17 cellular contexts compared by ENCODE assay signal in genomic region chr1:49251385-49251784, GRCh38.
A peak's percentile ranks its signal among the peaks of the same experiment; 100 is the strongest.
DNase-seq lines count a peak whose midpoint lies in the region; ATAC-seq and TF ChIP-seq lines count a peak whose summit lies in the region.
"Had no signal": no experiment of that assay in that cellular context is flagged by ENCODE, and none has a peak within 500 bp of the region (broad histone marks: within the 10 kb centered on the region; RNA-seq: fewer than 3 reads in every experiment).

No MANE protein-coding gene starts in this region.

- no peaks in the 10 kb centered on the region for H3F3A ChIP-seq in GM23338 (replicated peaks; ENCODE audit: low read depth)

- no peaks in the 10 kb centered on the region for H4K20me1 ChIP-seq in GM23338 (replicated peaks; ENCODE audit: insufficient read depth)

- H3K4me1 ChIP-seq in A673 (ENCODE audit: insufficient read depth, low read length, poor library complexity, severe bottlenecking) (no peaks in the 10 kb centered on the region), GM23338 (ENCODE audit: insufficient read depth) (peaks cover 1% of the 10 kb centered on the region), prostate gland (replicated peaks) (no peaks in the 10 kb centered on the region)
- H3K4me1 ChIP-seq: Caco-2 had no signal

- no peak overlapping the region for H3K27ac Mint-ChIP-seq in GM23338
- H3K27ac Mint-ChIP-seq: CD4-positive, alpha-beta T cell; IgD-negative memory B cell had no signal

- H3K4me1 Mint-ChIP-seq in GM23338: no peaks in the 10 kb centered on the region
- H3K4me1 Mint-ChIP-seq: IgD-negative memory B cell had no signal

- H3K36me3 ChIP-seq in A673 (ENCODE audit: insufficient read depth, low read length, poor library complexity, severe bottlenecking) (no peaks in the 10 kb centered on the region), GM23338 (ENCODE audit: insufficient read depth) (no peaks in the 10 kb centered on the region), WERI-Rb-1 (no peaks in the 10 kb centered on the region), prostate gland (no peaks in the 10 kb centered on the region)

- peaks cover 35% of the 10 kb centered on the region for H3K36me3 Mint-ChIP-seq in GM23338 (ENCODE audit: low read depth)
- H3K36me3 Mint-ChIP-seq: IgD-negative memory B cell had no signal

- peaks cover 2% of the 10 kb centered on the region for H3K27me3 Mint-ChIP-seq in GM23338 (ENCODE audit: insufficient read depth, low read depth, poor library complexity)
- H3K27me3 Mint-ChIP-seq: CD4-positive, alpha-beta T cell; IgD-negative memory B cell had no signal

- 77% methylated on average over 1 of the region's 1 CpG for WGBS in prostate gland

- no peak for TF ChIP-seq POLR2A in prostate gland (IDR thresholded peaks at IDR 0.05)

- no peaks in the 10 kb centered on the region for H3K9me3 ChIP-seq in A673 (ENCODE audit: low read depth, low read length, poor library complexity, severe bottlenecking)
- no peaks in the 10 kb centered on the region for H3K9me3 ChIP-seq in WERI-Rb-1 (ENCODE audit: severe bottlenecking)
- H3K9me3 ChIP-seq in prostate gland: no peaks in the 10 kb centered on the region

- no peak overlapping the region for H3K4me2 ChIP-seq in GM23338

- intact Hi-C loops in A673 (cut with micrococcal nuclease; ENCODE audit: unreplicated experiment): no loop called here
- intact Hi-C loops in prostate gland (cut with DNase I): no loop called here

- POLR2A ChIA-PET in A673 (lab: Charles Lee; ENCODE audit: low non-redundant PET): no interaction called here

- H2AFZ ChIP-seq in GM23338: no peak overlapping the region

- CTCF ChIA-PET in A673 (lab: Charles Lee): no interaction called here

- H3K4me3 ChIP-seq in A673 (ENCODE audit: low read depth, low read length, poor library complexity, severe bottlenecking): no peak overlapping the region
- H3K4me3 ChIP-seq in GM23338: no peak overlapping the region
- no peak overlapping the region for H3K4me3 ChIP-seq in WERI-Rb-1 (ENCODE audit: low read depth, low read length)
- H3K4me3 ChIP-seq in prostate gland: no peak overlapping the region
- H3K4me3 ChIP-seq: GM12878 had no signal

- no peaks in the 10 kb centered on the region for H3K27me3 ChIP-seq in A673 (replicated peaks; ENCODE audit: insufficient read depth, low read depth, low read length, poor library complexity)
- no peaks in the 10 kb centered on the region for H3K27me3 ChIP-seq in GM23338 (ENCODE audit: insufficient read depth)
- no peaks in the 10 kb centered on the region for H3K27me3 ChIP-seq in WERI-Rb-1 (ENCODE audit: insufficient read depth, low read depth, severe bottlenecking)
- H3K27me3 ChIP-seq in prostate gland (replicated peaks; ENCODE audit: insufficient read depth): no peaks in the 10 kb centered on the region

- peaks cover 92% of the 10 kb centered on the region for H3K9me3 Mint-ChIP-seq in GM23338

- H3K9me2 ChIP-seq in GM23338 (ENCODE audit: insufficient read depth): no peaks in the 10 kb centered on the region; the same call in 1 of the 2 replicates

- no peak overlapping the region for H3K27ac ChIP-seq in A673 (ENCODE audit: low read depth, low read length, poor library complexity, severe bottlenecking)
- no peak overlapping the region for H3K27ac ChIP-seq in GM23338 (ENCODE audit: low read depth)
- no peak overlapping the region for H3K27ac ChIP-seq in WERI-Rb-1
- no peak overlapping the region for H3K27ac ChIP-seq in prostate gland
- H3K27ac ChIP-seq: C4-2B had no signal

- no TSS peak for BruUV-seq in A673 (replicated peaks; lab: Mats Ljungman, UMichigan)

- ATAC-seq in GM23338 (no peak), omental fat pad (ENCODE audit: low FRiP score) (no peak)
- ATAC-seq: GM12878, HepG2 had no signal

- no peak overlapping the region for H3K4me3 Mint-ChIP-seq in GM23338
- H3K4me3 Mint-ChIP-seq: CD4-positive, alpha-beta T cell had no signal

- DNase-seq in A673 (ENCODE audit: low spot score) (no peak), GM23338 (ENCODE audit: low spot score) (peak; percentile 33), WERI-Rb-1 (no peak), islet precursor cell (peak; percentile 45), omental fat pad (ENCODE audit: low spot score) (no peak), prostate gland (ENCODE audit: low spot score) (no peak)
- DNase-seq: ACHN; Caco-2; CD4-positive, alpha-beta T cell; DND-41; EL; HCEC 1CT; KBM-7 had no signal

- H3K79me2 ChIP-seq in GM23338 (replicated peaks; ENCODE audit: insufficient read depth): peaks cover 22% of the 10 kb centered on the region

- TF ChIP-seq CTCF in A673 (conservative IDR thresholded peaks at IDR 0.05; ENCODE audit: low read depth, low read length): peak; percentile 22; the same call in 1 of the 2 replicates
- peak; percentile 17 to 42; a peak in 2 of 4 replicates for TF ChIP-seq CTCF in GM23338 (conservative IDR thresholded peaks at IDR 0.05; ENCODE audit: low read depth in 2 of 2)
- peak; percentile 26 for TF ChIP-seq CTCF in WERI-Rb-1 (IDR thresholded peaks at IDR 0.05; ENCODE audit: low read depth, low read length)
- TF ChIP-seq CTCF in omental fat pad (IDR thresholded peaks at IDR 0.05): no peak
- no peak for TF ChIP-seq CTCF in prostate gland (IDR thresholded peaks at IDR 0.05)

TF ChIP-seq in GM23338, 12 proteins besides CTCF, POLR2A, EP300 and RAD21 (continues in another document):
- TF ChIP-seq, protein P1, sequence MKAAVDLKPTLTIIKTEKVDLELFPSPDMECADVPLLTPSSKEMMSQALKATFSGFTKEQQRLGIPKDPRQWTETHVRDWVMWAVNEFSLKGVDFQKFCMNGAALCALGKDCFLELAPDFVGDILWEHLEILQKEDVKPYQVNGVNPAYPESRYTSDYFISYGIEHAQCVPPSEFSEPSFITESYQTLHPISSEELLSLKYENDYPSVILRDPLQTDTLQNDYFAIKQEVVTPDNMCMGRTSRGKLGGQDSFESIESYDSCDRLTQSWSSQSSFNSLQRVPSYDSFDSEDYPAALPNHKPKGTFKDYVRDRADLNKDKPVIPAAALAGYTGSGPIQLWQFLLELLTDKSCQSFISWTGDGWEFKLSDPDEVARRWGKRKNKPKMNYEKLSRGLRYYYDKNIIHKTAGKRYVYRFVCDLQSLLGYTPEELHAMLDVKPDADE (IDR thresholded peaks at IDR 0.05): no peak
- TF ChIP-seq STAT1 (IDR thresholded peaks at IDR 0.05; ENCODE audit: unreplicated experiment): no peak
- TF ChIP-seq, protein P2, sequence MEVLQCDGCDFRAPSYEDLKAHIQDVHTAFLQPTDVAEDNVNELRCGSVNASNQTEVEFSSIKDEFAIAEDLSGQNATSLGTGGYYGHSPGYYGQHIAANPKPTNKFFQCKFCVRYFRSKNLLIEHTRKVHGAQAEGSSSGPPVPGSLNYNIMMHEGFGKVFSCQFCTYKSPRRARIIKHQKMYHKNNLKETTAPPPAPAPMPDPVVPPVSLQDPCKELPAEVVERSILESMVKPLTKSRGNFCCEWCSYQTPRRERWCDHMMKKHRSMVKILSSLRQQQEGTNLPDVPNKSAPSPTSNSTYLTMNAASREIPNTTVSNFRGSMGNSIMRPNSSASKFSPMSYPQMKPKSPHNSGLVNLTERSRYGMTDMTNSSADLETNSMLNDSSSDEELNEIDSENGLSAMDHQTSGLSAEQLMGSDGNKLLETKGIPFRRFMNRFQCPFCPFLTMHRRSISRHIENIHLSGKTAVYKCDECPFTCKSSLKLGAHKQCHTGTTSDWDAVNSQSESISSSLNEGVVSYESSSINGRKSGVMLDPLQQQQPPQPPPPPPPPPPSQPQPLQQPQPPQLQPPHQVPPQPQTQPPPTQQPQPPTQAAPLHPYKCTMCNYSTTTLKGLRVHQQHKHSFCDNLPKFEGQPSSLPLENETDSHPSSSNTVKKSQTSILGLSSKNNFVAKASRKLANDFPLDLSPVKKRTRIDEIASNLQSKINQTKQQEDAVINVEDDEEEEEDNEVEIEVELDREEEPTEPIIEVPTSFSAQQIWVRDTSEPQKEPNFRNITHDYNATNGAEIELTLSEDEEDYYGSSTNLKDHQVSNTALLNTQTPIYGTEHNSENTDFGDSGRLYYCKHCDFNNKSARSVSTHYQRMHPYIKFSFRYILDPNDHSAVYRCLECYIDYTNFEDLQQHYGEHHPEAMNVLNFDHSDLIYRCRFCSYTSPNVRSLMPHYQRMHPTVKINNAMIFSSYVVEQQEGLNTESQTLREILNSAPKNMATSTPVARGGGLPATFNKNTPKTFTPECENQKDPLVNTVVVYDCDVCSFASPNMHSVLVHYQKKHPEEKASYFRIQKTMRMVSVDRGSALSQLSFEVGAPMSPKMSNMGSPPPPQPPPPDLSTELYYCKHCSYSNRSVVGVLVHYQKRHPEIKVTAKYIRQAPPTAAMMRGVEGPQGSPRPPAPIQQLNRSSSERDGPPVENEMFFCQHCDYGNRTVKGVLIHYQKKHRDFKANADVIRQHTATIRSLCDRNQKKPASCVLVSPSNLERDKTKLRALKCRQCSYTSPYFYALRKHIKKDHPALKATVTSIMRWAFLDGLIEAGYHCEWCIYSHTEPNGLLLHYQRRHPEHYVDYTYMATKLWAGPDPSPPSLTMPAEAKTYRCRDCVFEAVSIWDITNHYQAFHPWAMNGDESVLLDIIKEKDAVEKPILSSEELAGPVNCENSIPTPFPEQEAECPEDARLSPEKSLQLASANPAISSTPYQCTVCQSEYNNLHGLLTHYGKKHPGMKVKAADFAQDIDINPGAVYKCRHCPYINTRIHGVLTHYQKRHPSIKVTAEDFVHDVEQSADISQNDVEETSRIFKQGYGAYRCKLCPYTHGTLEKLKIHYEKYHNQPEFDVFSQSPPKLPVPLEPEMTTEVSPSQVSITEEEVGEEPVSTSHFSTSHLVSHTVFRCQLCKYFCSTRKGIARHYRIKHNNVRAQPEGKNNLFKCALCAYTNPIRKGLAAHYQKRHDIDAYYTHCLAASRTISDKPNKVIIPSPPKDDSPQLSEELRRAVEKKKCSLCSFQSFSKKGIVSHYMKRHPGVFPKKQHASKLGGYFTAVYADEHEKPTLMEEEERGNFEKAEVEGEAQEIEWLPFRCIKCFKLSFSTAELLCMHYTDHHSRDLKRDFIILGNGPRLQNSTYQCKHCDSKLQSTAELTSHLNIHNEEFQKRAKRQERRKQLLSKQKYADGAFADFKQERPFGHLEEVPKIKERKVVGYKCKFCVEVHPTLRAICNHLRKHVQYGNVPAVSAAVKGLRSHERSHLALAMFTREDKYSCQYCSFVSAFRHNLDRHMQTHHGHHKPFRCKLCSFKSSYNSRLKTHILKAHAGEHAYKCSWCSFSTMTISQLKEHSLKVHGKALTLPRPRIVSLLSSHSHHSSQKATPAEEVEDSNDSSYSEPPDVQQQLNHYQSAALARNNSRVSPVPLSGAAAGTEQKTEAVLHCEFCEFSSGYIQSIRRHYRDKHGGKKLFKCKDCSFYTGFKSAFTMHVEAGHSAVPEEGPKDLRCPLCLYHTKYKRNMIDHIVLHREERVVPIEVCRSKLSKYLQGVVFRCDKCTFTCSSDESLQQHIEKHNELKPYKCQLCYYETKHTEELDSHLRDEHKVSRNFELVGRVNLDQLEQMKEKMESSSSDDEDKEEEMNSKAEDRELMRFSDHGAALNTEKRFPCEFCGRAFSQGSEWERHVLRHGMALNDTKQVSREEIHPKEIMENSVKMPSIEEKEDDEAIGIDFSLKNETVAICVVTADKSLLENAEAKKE (CRISPR knock-in tag; IDR thresholded peaks at IDR 0.05): no peak
- no peak for TF ChIP-seq POLR2AphosphoS5 (IDR thresholded peaks at IDR 0.05; ENCODE audit: low read depth)
- no peak for TF ChIP-seq CREB1 (CRISPR knock-in tag; IDR thresholded peaks at IDR 0.05; ENCODE audit: low read depth)
- TF ChIP-seq ZNF331 (CRISPR knock-in tag; IDR thresholded peaks at IDR 0.05; ENCODE audit: low read depth): no peak
- TF ChIP-seq EZH2phosphoT487 (IDR thresholded peaks at IDR 0.05; ENCODE audit: unreplicated experiment): no peak

Comparison
In these comparisons a context has a peak if more than half of its experiments do, and no peak if none do; other contexts are left out.
1. DNase-seq: peak in GM23338 (single experiment) and islet precursor cell (single experiment); none in A673 (single experiment), WERI-Rb-1 (single experiment), omental fat pad (single experiment) and prostate gland (single experiment).
2. CTCF ChIP-seq: peak in A673 (single experiment), GM23338 (2 of 2) and WERI-Rb-1 (single experiment); none in omental fat pad (0 of 3) and prostate gland (0 of 4).